In the genomic region with DNA sequence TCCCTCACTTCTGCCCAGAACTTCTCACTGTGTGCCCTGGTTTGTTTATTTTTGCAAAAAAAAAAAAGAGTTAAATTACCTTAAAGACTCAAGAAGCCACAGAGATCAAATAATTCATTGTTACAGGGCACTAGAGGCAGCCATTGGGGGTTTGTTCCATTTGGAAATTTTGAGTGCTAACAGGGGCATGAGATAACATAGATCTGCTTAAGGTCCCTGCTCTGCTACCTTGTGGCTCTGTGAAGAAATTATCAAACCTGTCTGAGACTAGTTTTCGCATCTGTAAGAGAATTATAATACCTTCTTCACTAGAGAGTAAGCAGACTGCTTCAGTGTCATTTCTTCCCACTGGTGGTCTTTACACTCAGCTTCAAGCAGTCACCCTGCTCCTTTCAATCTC, we compare ENCODE assay signal across 9 cellular contexts. TPM values are rescaled to one million over a fixed set of nuclear protein-coding genes. Genes with fewer than 3 reads are reported as not detected.
DNase-seq lines count a peak whose midpoint lies in the region; ATAC-seq, FAIRE-seq and TF ChIP-seq lines count a peak whose summit lies in the region.
"Had no signal": no experiment of that assay in that cellular context is flagged by ENCODE, and none has a peak within 500 bp of the region (broad histone marks: within the 10 kb centered on the region; RNA-seq: fewer than 3 reads in every experiment).

No MANE protein-coding gene starts in this region.

- no peak overlapping the region for H2AK5ac ChIP-seq in mesenchymal stem cell (ENCODE audit: low read length, severe bottlenecking)

- H2AFZ ChIP-seq in GM12878 (ENCODE audit: control insufficient read depth, low read depth, low read length), result no peak overlapping the region
- no peak overlapping the region for H2AFZ ChIP-seq in mesenchymal stem cell (ENCODE audit: low read depth, low read length)

- peak overlapping the region; percentile 62 for H2BK15ac ChIP-seq in mesenchymal stem cell (ENCODE audit: low read depth, poor library complexity, severe bottlenecking)

- peak overlapping the region; percentile 99 for H4K8ac ChIP-seq in mesenchymal stem cell (ENCODE audit: low read length)

- POLR2A ChIA-PET in GM12878 (lab: Charles Lee), result interaction anchor here (1.1 kb wide), 1 partner anchor 22 kb away, joined by 3 read pairs; no protein-coding TSS in a partner anchor

- peak overlapping the region; percentile 46; the same call in 1 of the 2 replicates for H3K4me2 ChIP-seq in GM12878 (ENCODE audit: control insufficient read depth, insufficient read depth)
- peak overlapping the region; percentile 86 for H3K4me2 ChIP-seq in mesenchymal stem cell (ENCODE audit: low read length, poor library complexity, severe bottlenecking)

- peak overlapping the region in 1 of 2 experiments; percentile 10 for H3K23ac ChIP-seq in mesenchymal stem cell (ENCODE audit: low read length in 2 of 2)

- WGBS in GM12878 (ENCODE audit: insufficient coverage, insufficient replicate concordance, low lambda C conversion rate, missing lambda C conversion rate), result 37% methylated on average over 1 of the region's 1 CpG
- WGBS in mesenchymal stem cell, result 80% methylated on average over 1 of the region's 1 CpG
- WGBS in transverse colon (ENCODE audit: low coverage in 1 of 2), 2 donors, result 36 to 44% methylated on average over 1 of the region's 1 CpG

- peak overlapping the region; percentile 88 to 94 for H3K18ac ChIP-seq in mesenchymal stem cell (ENCODE audit: low read depth in 1 of 2, low read length in 2 of 2)

- in situ Hi-C loops in GM12878 (cut with MboI), result no loop called here
- in situ Hi-C loops in transverse colon (cut with MboI; ENCODE audit: low pct_ligation_motif_present in 1 of 4, low pct_unique_long_range_greater_than_20kb in 1 of 4, low sequenced_read_pairs in 3 of 4), result no loop called here

- TF ChIP-seq CTCF in GM12878 (IDR thresholded peaks at IDR 0.05 in 2 of 3, conservative IDR thresholded peaks at IDR 0.05 in 1 of 3; ENCODE audit: control insufficient read depth in 2 of 3, extremely low read depth in 1 of 3, insufficient read depth in 1 of 3, low read depth in 3 of 3, low read length in 3 of 3) (no peak), transverse colon (IDR thresholded peaks at IDR 0.05) (no peak), omental fat pad (IDR thresholded peaks at IDR 0.05) (no peak)

- no peaks in the 10 kb centered on the region; the same call in 2 of the 3 replicates for H3K9me3 ChIP-seq in GM12878 (replicated peaks; ENCODE audit: control insufficient read depth, insufficient read depth, low read length)
- H3K9me3 ChIP-seq in mesenchymal stem cell (ENCODE audit: control insufficient read depth, low read length), result no peaks in the 10 kb centered on the region
- H3K9me3 ChIP-seq in transverse colon, result no peaks in the 10 kb centered on the region

- no peak overlapping the region for H3K9ac ChIP-seq in GM12878 (ENCODE audit: control insufficient read depth, insufficient read depth, low read length)
- H3K9ac ChIP-seq in mesenchymal stem cell (ENCODE audit: low read length), result peak overlapping the region; percentile 90

- peak overlapping the region; percentile 32 to 94 for H2BK12ac ChIP-seq in mesenchymal stem cell (ENCODE audit: low read length in 2 of 2)

- SMC1A ChIA-PET in GM12878 (lab: Charles Lee; ENCODE audit: uncharacterized antibody, unreplicated experiment), result interaction anchor here (1.0 to 1.4 kb wide), 4 partner anchors 13 to 71 kb away, joined by 3 to 4 read pairs (median 3); no protein-coding TSS in a partner anchor

- no peaks in the 10 kb centered on the region for H3K36me3 ChIP-seq in GM12878 (ENCODE audit: control insufficient read depth in 2 of 2, insufficient read depth in 2 of 2, low read length in 1 of 2)
- H3K36me3 ChIP-seq in mesenchymal stem cell (ENCODE audit: control insufficient read depth in 1 of 2, insufficient read depth in 2 of 2, low read depth in 1 of 2, low read length in 2 of 2), result peaks cover 0 to 14% of the 10 kb centered on the region in 2 experiments
- H3K36me3 ChIP-seq in transverse colon, result no peaks in the 10 kb centered on the region

- TF ChIP-seq POLR2A in GM12878 (IDR thresholded peaks at IDR 0.05; ENCODE audit: low read depth, low read length) (no peak), transverse colon (IDR thresholded peaks at IDR 0.05) (no peak)

- no peaks in the 10 kb centered on the region for H3K79me2 ChIP-seq in GM12878 (ENCODE audit: control insufficient read depth, insufficient read depth, low read length)

- H3K4me3 ChIP-seq in GM12878 (no peak overlapping the region), mesenchymal stem cell (ENCODE audit: insufficient read depth in 1 of 2, low read depth in 1 of 2, low read length in 2 of 2) (peak overlapping the region; percentile 51 to 79), transverse colon (peak overlapping the region in 3 of 4 donors; percentile 25 to 47 (median 28))

- no TSS peak for BruUV-seq in GM12878 (replicated peaks; lab: Mats Ljungman, UMichigan)

- no peak for FAIRE-seq in GM12878 (lab: Jason Lieb, UNC)

- H2BK5ac ChIP-seq in mesenchymal stem cell (ENCODE audit: low read depth, low read length, poor library complexity, severe bottlenecking), result peak overlapping the region; percentile 57

- H3K4me1 ChIP-seq in GM12878 (ENCODE audit: control insufficient read depth, insufficient read depth, low read length) (peaks cover 3% of the 10 kb centered on the region; the same call in 1 of the 2 replicates), mesenchymal stem cell (ENCODE audit: control insufficient read depth, insufficient read depth, low read depth, low read length) (no peaks in the 10 kb centered on the region), transverse colon (peaks cover 0 to 19% (median 8%) of the 10 kb centered on the region in 4 donors)

- H3K27ac ChIP-seq in GM12878 (ENCODE audit: control insufficient read depth, insufficient read depth) (no peak overlapping the region), mesenchymal stem cell (ENCODE audit: low read length, poor library complexity, severe bottlenecking) (peak overlapping the region; percentile 88), transverse colon (peak overlapping the region; percentile 77 to 85 (median 80))

- no peak overlapping the region for H2BK120ac ChIP-seq in mesenchymal stem cell (ENCODE audit: low read depth, low read length)

- TF ChIP-seq RAD21 in GM12878 (IDR thresholded peaks at IDR 0.05; ENCODE audit: insufficient read depth, low read depth, low read length), result no peak

- ATAC-seq in HG02938 (IDR thresholded peaks at IDR 0.05; ENCODE audit: unreplicated experiment) (peak; percentile 13), GM12878 (peak; percentile 35), omental fat pad (ENCODE audit: low FRiP score) (no peak)

- RAD21 ChIA-PET in GM12878 (lab: Charles Lee; ENCODE audit: unreplicated experiment), result interaction anchor here (1.3 kb wide), 1 partner anchor 22 kb away, joined by 3 read pairs; no protein-coding TSS in a partner anchor

- H3K27me3 ChIP-seq in GM12878 (replicated peaks in 1 of 2; ENCODE audit: control insufficient read depth in 2 of 2, insufficient read depth in 2 of 2, low read length in 1 of 2) (no peaks in the 10 kb centered on the region), mesenchymal stem cell (ENCODE audit: control insufficient read depth in 1 of 2, insufficient read depth in 1 of 2, low read length in 2 of 2) (no peaks in the 10 kb centered on the region), transverse colon (no peaks in the 10 kb centered on the region)

- no peaks in the 10 kb centered on the region for H4K20me1 ChIP-seq in GM12878 (ENCODE audit: control insufficient read depth, insufficient read depth)

- H3K14ac ChIP-seq in mesenchymal stem cell (ENCODE audit: low read length in 2 of 2), result peak overlapping the region in 1 of 2 experiments; percentile 8

- H3K79me1 ChIP-seq in mesenchymal stem cell (replicated peaks; ENCODE audit: low read length, poor library complexity, severe bottlenecking), result peaks cover 6% of the 10 kb centered on the region

- CTCF ChIA-PET in GM12878 (lab: Yijun Ruan, JAX), result interaction anchor here (0.6 to 2.3 kb wide), 4 partner anchors 14 to 27 kb away, joined by 3 to 7 read pairs (median 3); no protein-coding TSS in a partner anchor

- DNase-seq in GM12878 (ENCODE audit: low read depth, low spot score) (no peak), mesenchymal stem cell (no peak), transverse colon (no peak), DMS79 treated with DMSO at 0.1 percent for 48 hours (lab: John Stamatoyannopoulos, UW) (no peak), middle frontal gyrus (ENCODE audit: extremely low spot score, low spot score) (no peak), omental fat pad (ENCODE audit: low spot score) (no peak)
- DNase-seq: activated T-cell treated with anti-CD3 and anti-CD28 coated beads for 4 hours, NCI-H187 treated with DMSO at 0.1 percent for 48 hours had no signal

- no peak for TF ChIP-seq EP300 in GM12878 (IDR thresholded peaks at IDR 0.05; ENCODE audit: borderline replicate concordance in 1 of 2, control insufficient read depth in 1 of 2, low read depth in 2 of 2, low read length in 2 of 2)
- TF ChIP-seq EP300 in transverse colon (IDR thresholded peaks at IDR 0.05; ENCODE audit: low read depth), result no peak

- intact Hi-C loops in GM12878 (cut with micrococcal nuclease; ENCODE audit: unreplicated experiment), result loop anchor here (2.0 to 5.0 kb wide), 2 partner anchors 22 to 57 kb away; no protein-coding TSS in a partner anchor
- intact Hi-C loops in transverse colon (cut with DNase I; ENCODE audit: low total_unique reads), result no loop called here

- peak overlapping the region in 1 of 2 experiments; percentile 85 for H3K4ac ChIP-seq in mesenchymal stem cell (ENCODE audit: low read depth in 1 of 2, low read length in 2 of 2)

- H4K91ac ChIP-seq in mesenchymal stem cell (ENCODE audit: low read length), result no peak overlapping the region

RNA-seq across cellular contexts. Expression of gene TLR4, which starts 0.4 kb away (rescaled TPM):
- total RNA-seq in GM12878 (2013; cell fraction: nucleolus; rRNA removed), result 0.19 and 0.24 TPM in 2 replicates
- total RNA-seq in GM12878 (2014; rRNA removed) (0.17 and 0.49 TPM in 2 replicates), GM12878 (2014; rRNA removed; fragmentation: Illumina TruSeq; extraction: Trizol) (0.36 and 0.41 TPM in 2 replicates), GM12878 (2021) (0.13 and 0.23 TPM in 2 replicates), transverse colon (10 to 100 TPM in 1 of 4 donors, 1 to 10 TPM in 3; 2.2 to 12.4 (median 6.5) TPM), omental fat pad (100 to 1,000 TPM in 3 of 4 donors, 10 to 100 TPM in 1; 89.1 to 129 (median 107) TPM)
- not detected for polyA plus RNA-seq in GM12878 (2011; ENCODE audit: low read depth)
- polyA plus RNA-seq in GM12878 (2011; rRNA removed) (0.50 and 0.59 TPM in 2 replicates), GM12878 (2014; fragmentation: Illumina TruSeq; extraction: Trizol) (0.29 and 0.32 TPM in 2 replicates), GM12878 (2014; fragmentation: Nextera tagmentation; extraction: Ambion mirVana) (under 1 TPM; 0.03 to 0.07 TPM), GM12878 (2014; rRNA removed) (0.15 and 0.20 TPM in 2 replicates), GM12878 (2016; fragmentation: Nextera tagmentation; extraction: Ambion mirVana) (under 1 TPM; 0.09 to 0.14 TPM)
- polyA plus RNA-seq in GM12878 (2011; cell fraction: cytosol; rRNA removed), result 0.21 and 0.33 TPM in 2 replicates
- polyA plus RNA-seq in GM12878 (2011; cell fraction: nucleus; rRNA removed), result 0.22 and 0.50 TPM in 2 replicates
- polyA plus RNA-seq in GM12878 (2012), result 0.03 TPM in 1 of 2 replicates, not detected in the other
- polyA minus RNA-seq in GM12878 (2011; rRNA and poly(A)+ RNA removed), result 1.1 and 1.8 TPM in 2 replicates
- 0.27 and 1.1 TPM in 2 replicates for polyA minus RNA-seq in GM12878 (2011; cell fraction: cytosol; rRNA and poly(A)+ RNA removed)
- polyA minus RNA-seq in GM12878 (2011; cell fraction: nucleus; rRNA and poly(A)+ RNA removed), result 0.73 and 2.2 TPM in 2 replicates
- polyA plus RNA-seq in mesenchymal stem cell (2013, experiment 1 of 2), result 16.9 TPM
- 16.9 TPM for polyA plus RNA-seq in mesenchymal stem cell (2013, experiment 2 of 2)

Comparison
In these comparisons a context has a peak if more than half of its experiments do, and no peak if none do; other contexts are left out.
1. RNA of gene TLR4, which starts 0.4 kb away (total RNA-seq): 89.1 to 129 TPM in omental fat pad; 2.2 to 12.4 TPM in transverse colon and 0.13 to 0.49 TPM in GM12878; every median in the first group is over 4 times any median in the second.